ENCODE assay signal across 8 cellular contexts in the genomic region with DNA sequence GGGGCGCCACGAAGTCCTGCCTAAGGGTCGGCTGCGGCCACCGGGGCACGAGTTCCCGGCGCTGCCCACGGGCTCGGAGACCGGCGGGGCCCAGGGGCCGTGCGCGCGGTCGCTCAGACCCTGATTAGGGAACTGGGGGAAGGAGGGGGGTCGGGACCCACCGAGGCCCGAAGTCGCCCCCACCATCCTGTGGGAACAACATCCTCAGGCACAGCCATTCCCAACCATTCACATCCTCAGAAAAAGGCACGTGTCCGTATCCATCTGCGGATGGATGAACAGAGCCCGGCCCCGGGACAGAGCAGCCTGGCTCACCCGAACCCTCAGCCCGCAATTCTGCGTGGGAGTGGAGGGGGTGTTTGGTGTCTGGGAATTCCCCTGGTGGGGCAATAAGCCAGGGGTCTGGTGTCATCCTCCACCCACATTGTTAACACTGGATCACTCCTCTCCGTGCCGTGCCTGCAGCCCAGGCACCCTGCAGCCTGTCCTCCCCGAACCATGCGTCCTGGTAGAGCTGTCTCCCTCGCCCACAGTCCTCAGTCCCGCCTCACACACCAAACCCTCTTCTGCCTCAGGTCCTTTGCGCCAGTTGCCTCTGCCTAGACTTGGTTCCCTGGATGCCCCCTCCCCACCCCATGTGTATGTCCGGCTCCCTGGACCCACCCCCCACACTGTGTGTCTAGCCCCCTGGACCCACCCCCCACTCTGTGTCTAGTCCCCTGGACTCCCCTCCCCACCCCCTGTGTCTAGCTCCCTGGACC. TPM values are rescaled to one million over a fixed set of nuclear protein-coding genes. Genes with fewer than 3 reads are reported as not detected.
DNase-seq lines count a peak whose midpoint lies in the region; ATAC-seq, FAIRE-seq and TF ChIP-seq lines count a peak whose summit lies in the region.

No MANE protein-coding gene starts in this region.

- H3K79me2 ChIP-seq in keratinocyte (ENCODE audit: control insufficient read depth, insufficient read depth, low read length): peaks cover 14% of the 10 kb centered on the region

- H3K9me3 ChIP-seq in keratinocyte (ENCODE audit: control insufficient read depth, low read depth, low read length): no peaks in the 10 kb centered on the region

- H3K27ac ChIP-seq in caudate nucleus (ENCODE audit: low read depth, low read length): peak overlapping the region; percentile 58
- H3K27ac ChIP-seq in keratinocyte (ENCODE audit: control insufficient read depth, insufficient read depth, low read length): peak overlapping the region; percentile 81

- dilution Hi-C loops in keratinocyte (cut with MboI; ENCODE audit: extremely low pct_ligation_motif_present, low sequenced_read_pairs): no loop called here

- TF ChIP-seq CTCF in keratinocyte (optimal IDR thresholded peaks at IDR 0.05 in 1 of 3, IDR thresholded peaks at IDR 0.05 in 1 of 3, conservative IDR thresholded peaks at IDR 0.05 in 1 of 3; ENCODE audit: extremely low read depth in 1 of 3, insufficient read depth in 2 of 3, low read length in 3 of 3): no peak

- peaks cover 0 to 3% of the 10 kb centered on the region in 2 experiments for H3K36me3 ChIP-seq in keratinocyte (ENCODE audit: control insufficient read depth in 2 of 2, extremely low read depth in 1 of 2, insufficient read depth in 2 of 2, low read length in 2 of 2)

- no peaks in the 10 kb centered on the region for H4K20me1 ChIP-seq in keratinocyte (ENCODE audit: control insufficient read depth, extremely low read depth, insufficient read depth, low read length)

- FAIRE-seq in keratinocyte (lab: Jason Lieb, UNC): no peak

- H3K4me3 ChIP-seq in Jurkat, Clone E6-1 (ENCODE audit: low read length): peak overlapping the region; percentile 62
- peak overlapping the region; percentile 75 to 86 (median 78) for H3K4me3 ChIP-seq in keratinocyte (ENCODE audit: control insufficient read depth in 2 of 3, extremely low read depth in 1 of 3, insufficient read depth in 2 of 3, low read depth in 1 of 3, low read length in 3 of 3)

- H3K27me3 ChIP-seq in keratinocyte (ENCODE audit: control insufficient read depth, extremely low read depth, insufficient read depth, low read length): no peaks in the 10 kb centered on the region

- H3K4me1 ChIP-seq in keratinocyte (ENCODE audit: control insufficient read depth, extremely low read depth, insufficient read depth, low read length): peaks cover 39% of the 10 kb centered on the region

- ATAC-seq in GM18909 (IDR thresholded peaks at IDR 0.05; ENCODE audit: poor library complexity, unreplicated experiment) (peak; percentile 8), HG02623 (IDR thresholded peaks at IDR 0.05; ENCODE audit: unreplicated experiment) (no peak)

- no peaks in the 10 kb centered on the region for H3K9me1 ChIP-seq in keratinocyte (ENCODE audit: control insufficient read depth, extremely low read depth, insufficient read depth, low read length)

- peak; percentile 86 for DNase-seq in AG20443 (ENCODE audit: low spot score)
- DNase-seq in Jurkat, Clone E6-1 (ENCODE audit: low read depth, low spot score): no peak
- DNase-seq in T-helper 22 cell (ENCODE audit: low read depth): peak; percentile 51
- peak in 42 of 61 donors; percentile 8 to 87 (median 51) for DNase-seq in caudate nucleus (lab: John Stamatoyannopoulos, UW)
- no peak for DNase-seq in keratinocyte (ENCODE audit: low read depth, low spot score)
- DNase-seq in stimulated activated CD4-positive, alpha-beta T cell treated with anti-CD3 and anti-CD28 coated beads, Interleukin-12 subunit alpha, Interleukin-12 subunit beta, amount 100 ng/mL, for 4 hours: peak; percentile 63

- peak overlapping the region; percentile 69 for H2AFZ ChIP-seq in keratinocyte (ENCODE audit: control insufficient read depth, low read length)

- H3K9ac ChIP-seq in keratinocyte (ENCODE audit: control insufficient read depth, extremely low read depth, insufficient read depth, low read length): peak overlapping the region; percentile 84

- H3K4me2 ChIP-seq in keratinocyte (ENCODE audit: control insufficient read depth, extremely low read depth, insufficient read depth, low read depth, low read length): peak overlapping the region; percentile 65

RNA-seq across cellular contexts. Expression of a gene that starts 0.8 kb away (rescaled TPM):
- 27.2 TPM for polyA plus RNA-seq in Jurkat, Clone E6-1 (2012; ENCODE audit: insufficient read depth, insufficient read length)
- polyA plus RNA-seq in keratinocyte: 14.0 to 24.8 TPM (median 19.2 TPM) in 3 replicates
- 7.6 TPM for polyA plus RNA-seq in keratinocyte (2011; ENCODE audit: low read depth)
- polyA plus RNA-seq in keratinocyte (2011; cell fraction: cytosol; rRNA removed): 3.2 and 6.1 TPM in 2 replicates
- polyA plus RNA-seq in keratinocyte (2011; cell fraction: nucleus; rRNA removed): 85.5 and 116 TPM in 2 replicates
- polyA plus RNA-seq in keratinocyte (2012; ENCODE audit: low replicate concordance): 7.8 and 13.8 TPM in 2 replicates
- 13.4 to 15.4 TPM (median 13.8 TPM) in 3 replicates for polyA minus RNA-seq in keratinocyte
- polyA minus RNA-seq in keratinocyte (2011; cell fraction: cytosol; rRNA and poly(A)+ RNA removed): 11.7 TPM
- polyA minus RNA-seq in keratinocyte (2011; cell fraction: nucleus; rRNA and poly(A)+ RNA removed): 23.3 and 29.9 TPM in 2 replicates

RNA-seq across cellular contexts. Expression of a gene that starts 15.4 kb away (rescaled TPM):
- polyA plus RNA-seq in Jurkat, Clone E6-1 (2012; ENCODE audit: insufficient read depth, insufficient read length): 46.4 TPM
- 35.7 to 112 TPM (median 40.7 TPM) in 3 replicates for polyA plus RNA-seq in keratinocyte
- polyA plus RNA-seq in keratinocyte (2011; ENCODE audit: low read depth): 2.3 TPM
- polyA plus RNA-seq in keratinocyte (2011; cell fraction: cytosol; rRNA removed): 10.9 and 32.0 TPM in 2 replicates
- 83.4 and 104 TPM in 2 replicates for polyA plus RNA-seq in keratinocyte (2011; cell fraction: nucleus; rRNA removed)
- polyA plus RNA-seq in keratinocyte (2012; ENCODE audit: low replicate concordance): 17.6 and 73.8 TPM in 2 replicates
- polyA minus RNA-seq in keratinocyte: 53.8 to 107 TPM (median 83.5 TPM) in 3 replicates
- 181 TPM for polyA minus RNA-seq in keratinocyte (2011; cell fraction: cytosol; rRNA and poly(A)+ RNA removed)
- polyA minus RNA-seq in keratinocyte (2011; cell fraction: nucleus; rRNA and poly(A)+ RNA removed): 161 and 170 TPM in 2 replicates

Comparison
In these comparisons a context has a peak if more than half of its experiments do, and no peak if none do; other contexts are left out.
1. DNase-seq: peak in AG20443 (single experiment), T-helper 22 cell (single experiment), caudate nucleus (42 of 61) and stimulated activated CD4-positive, alpha-beta T cell treated with anti-CD3 and anti-CD28 coated beads, Interleukin-12 subunit alpha, Interleukin-12 subunit beta, amount 100 ng/mL, for 4 hours (single experiment); none in Jurkat, Clone E6-1 (single experiment) and keratinocyte (single experiment).